In the genomic region with DNA sequence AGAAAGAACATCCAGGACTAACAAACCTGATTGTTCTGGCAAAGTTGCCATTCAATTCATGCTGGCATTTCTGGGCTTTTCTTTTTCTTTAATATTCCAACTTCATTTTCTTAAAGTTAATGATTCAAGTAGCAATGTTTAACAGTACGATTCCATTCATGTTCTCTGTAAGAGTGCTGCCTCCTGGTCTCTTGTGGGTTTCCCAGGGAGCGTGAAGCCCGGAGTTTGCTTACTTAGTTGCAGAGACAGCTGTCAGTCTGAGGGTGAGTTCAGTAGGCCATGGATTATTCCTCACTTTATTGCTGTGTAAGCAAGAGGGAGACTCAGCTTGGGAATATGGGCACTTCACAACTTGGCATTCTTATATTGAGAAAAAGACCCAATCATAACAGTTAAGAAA, we compare ENCODE assay signal across 24 cellular contexts.
DNase-seq lines count a peak whose midpoint lies in the region; ATAC-seq and TF ChIP-seq lines count a peak whose summit lies in the region.
"Had no signal": no experiment of that assay in that cellular context is flagged by ENCODE, and none has a peak within 500 bp of the region (broad histone marks: within the 10 kb centered on the region; RNA-seq: fewer than 3 reads in every experiment).

No MANE protein-coding gene starts in this region.

- TF ChIP-seq CTCF in ascending aorta (IDR thresholded peaks at IDR 0.05) = no peak
- no peak for TF ChIP-seq CTCF in coronary artery (IDR thresholded peaks at IDR 0.05)

- no peak overlapping the region for H3K4me3 ChIP-seq in ascending aorta
- no peak overlapping the region for H3K4me3 ChIP-seq in coronary artery
- H3K4me3 ChIP-seq: GM12878 had no signal

- no peaks in the 10 kb centered on the region for H3K9me3 ChIP-seq in ascending aorta
- H3K9me3 ChIP-seq: BE2C had no signal

- intact Hi-C loops in ascending aorta (cut with DNase I) = loop anchor here (5.0 kb wide), 1 partner anchor 132 kb away; no protein-coding TSS in a partner anchor

- peaks cover 0 to 30% of the 10 kb centered on the region in 2 donors for H3K4me1 ChIP-seq in ascending aorta

- DNase-seq in DMS 273 treated with DMSO at 0.1 percent for 48 hours (lab: John Stamatoyannopoulos, UW) (peak; percentile 64), NCI-H524 treated with DMSO at 0.1 percent for 48 hours (lab: John Stamatoyannopoulos, UW) (peak; percentile 48), ascending aorta (ENCODE audit: low spot score in 2 of 2) (no peak), renal cortical epithelial cell (ENCODE audit: low read depth) (peak; percentile 71), coronary artery (ENCODE audit: low spot score) (no peak), cerebellum (ENCODE audit: low spot score) (no peak)
- DNase-seq: activated CD4-positive, alpha-beta T cell treated with anti-CD3 and anti-CD28 coated beads, Interleukin-2, amount 50 U/mL, for 48 hours; activated CD4-positive, CD25-positive, alpha-beta regulatory T cell treated with anti-CD3 and anti-CD28 coated beads, Interleukin-2, amount 50 U/mL, for 72 hours; activated naive CD8-positive, alpha-beta T cell treated with anti-CD3 and anti-CD28 coated beads, Interleukin-2, amount 50 U/mL, for 24 hours; activated T-cell treated with anti-CD3 and anti-CD28 coated beads, Interleukin-2, amount 50 U/mL, for 48 hours; BE2C; CD8-positive, alpha-beta T cell; cerebellar nuclear complex; DMS153; foreskin melanocyte; KG1; MM.1S; NCI-H2029; NCI-H748 treated with DMSO at 0.1 percent for 48 hours; T-helper 2 cell had no signal

- no peaks in the 10 kb centered on the region for H3K27me3 ChIP-seq in ascending aorta
- H3K27me3 ChIP-seq: BE2C had no signal

- H3K27ac ChIP-seq in ascending aorta (peak overlapping the region; percentile 64 to 73), coronary artery (no peak overlapping the region)
- H3K27ac ChIP-seq: HL-60 had no signal

- H3K36me3 ChIP-seq in ascending aorta = no peaks in the 10 kb centered on the region
- H3K36me3 ChIP-seq: BE2C had no signal

- no peak for ATAC-seq in HG03457 (IDR thresholded peaks at IDR 0.05; ENCODE audit: unreplicated experiment)
- ATAC-seq: activated naive CD8-positive, alpha-beta T cell treated with anti-CD3 and anti-CD28 coated beads, Interleukin-2, amount 50 U/mL, for 24 hours; CD8-positive, alpha-beta T cell; GM12878; stimulated activated effector memory CD8-positive, alpha-beta T cell treated with anti-CD3 and anti-CD28 coated beads, Interleukin-12 subunit alpha, Interleukin-12 subunit beta, amount 100 ng/mL, for 72 hours had no signal

Comparison
In these comparisons a context has a peak if more than half of its experiments do, and no peak if none do; other contexts are left out.
1. DNase-seq: peak in DMS 273 treated with DMSO at 0.1 percent for 48 hours (single experiment), NCI-H524 treated with DMSO at 0.1 percent for 48 hours (single experiment) and renal cortical epithelial cell (single experiment); none in ascending aorta (0 of 2), coronary artery (single experiment) and cerebellum (single experiment).
2. H3K27ac ChIP-seq: peak in ascending aorta (2 of 2); none in coronary artery (0 of 2).